In genomic region chr1:1355376-1355775, GRCh38 we compare ENCODE assay signal across 8 cellular contexts. TPM values are rescaled to one million over a fixed set of nuclear protein-coding genes. Genes with fewer than 3 reads are reported as not detected.
DNase-seq lines count a peak whose midpoint lies in the region; ATAC-seq and TF ChIP-seq lines count a peak whose summit lies in the region.

No MANE protein-coding gene starts in this region.

- H3K27me3 Mint-ChIP-seq in natural killer cell treated with Interleukin-12 subunit alpha and Interleukin-12 subunit beta and Interleukin-15 and Interleukin-18, amount 100 ng/mL, for 72 hours, result peaks cover under 1 to 9% of the 10 kb centered on the region in 2 donors

- no peaks in the 10 kb centered on the region for H3K9me3 ChIP-seq in colonic mucosa

- H3K4me3 ChIP-seq in colonic mucosa, result peak overlapping the region; percentile 8

- H3K27ac Mint-ChIP-seq in natural killer cell treated with Interleukin-12 subunit alpha and Interleukin-12 subunit beta and Interleukin-15 and Interleukin-18, amount 100 ng/mL, for 72 hours, result no peak overlapping the region

- ATAC-seq in natural killer cell treated with Interleukin-12 subunit alpha and Interleukin-12 subunit beta and Interleukin-15 and Interleukin-18, amount 100 ng/mL, for 72 hours, result peak; percentile 29 to 52
- no peak for ATAC-seq in HG03378 (IDR thresholded peaks at IDR 0.05; ENCODE audit: unreplicated experiment)
- no peak for ATAC-seq in HG03108 (IDR thresholded peaks at IDR 0.05; ENCODE audit: unreplicated experiment)
- no peak for ATAC-seq in HG03280 (IDR thresholded peaks at IDR 0.05; ENCODE audit: unreplicated experiment)

- TF ChIP-seq RAD21 in Ishikawa (IDR thresholded peaks at IDR 0.05; ENCODE audit: low read depth), result no peak

- H3K9ac ChIP-seq in colonic mucosa (ENCODE audit: low read depth in 2 of 2, low read length in 2 of 2), result no peak overlapping the region

- no peak for TF ChIP-seq CTCF in colonic mucosa (IDR thresholded peaks at IDR 0.05)

- H3K36me3 Mint-ChIP-seq in natural killer cell treated with Interleukin-12 subunit alpha and Interleukin-12 subunit beta and Interleukin-15 and Interleukin-18, amount 100 ng/mL, for 72 hours, result no peaks in the 10 kb centered on the region

- intact Hi-C loops in colonic mucosa (cut with DNase I), result no loop called here

- peaks cover 30% of the 10 kb centered on the region for H3K27me3 ChIP-seq in colonic mucosa

- TF ChIP-seq EP300 in Ishikawa (IDR thresholded peaks at IDR 0.05; ENCODE audit: borderline replicate concordance), result no peak

- peaks cover 0 to 10% of the 10 kb centered on the region in 2 donors for H3K4me1 Mint-ChIP-seq in natural killer cell treated with Interleukin-12 subunit alpha and Interleukin-12 subunit beta and Interleukin-15 and Interleukin-18, amount 100 ng/mL, for 72 hours (ENCODE audit: low read depth in 2 of 2)

- no peak overlapping the region for H3K27ac ChIP-seq in colonic mucosa

- DNase-seq in AG20443 (ENCODE audit: low spot score), result peak; percentile 35
- no peak for DNase-seq in colonic mucosa
- DNase-seq in natural killer cell treated with Interleukin-12 subunit alpha and Interleukin-12 subunit beta and Interleukin-15 and Interleukin-18, amount 100 ng/mL, for 72 hours (ENCODE audit: low spot score), result no peak
- no peak for DNase-seq in putamen (ENCODE audit: low spot score)

- H3K4me3 Mint-ChIP-seq in natural killer cell treated with Interleukin-12 subunit alpha and Interleukin-12 subunit beta and Interleukin-15 and Interleukin-18, amount 100 ng/mL, for 72 hours, result no peak overlapping the region

- H3K9me3 Mint-ChIP-seq in natural killer cell treated with Interleukin-12 subunit alpha and Interleukin-12 subunit beta and Interleukin-15 and Interleukin-18, amount 100 ng/mL, for 72 hours, result no peaks in the 10 kb centered on the region

- no peaks in the 10 kb centered on the region for H3K4me1 ChIP-seq in colonic mucosa

- no peaks in the 10 kb centered on the region for H3K36me3 ChIP-seq in colonic mucosa

TF ChIP-seq in Ishikawa, 13 proteins besides CTCF, POLR2A, EP300 and RAD21:
- TF ChIP-seq NFIC (IDR thresholded peaks at IDR 0.05) (no peak), TEAD4 (IDR thresholded peaks at IDR 0.05) (no peak), MAX (IDR thresholded peaks at IDR 0.05) (peak; percentile 82), FOXM1 (IDR thresholded peaks at IDR 0.05; ENCODE audit: borderline replicate concordance, low read depth) (no peak), REST (IDR thresholded peaks at IDR 0.05; ENCODE audit: low read depth) (no peak)

RNA-seq across cellular contexts. Expression of gene MXRA8, which starts 3.0 kb away (rescaled TPM):
- total RNA-seq in colonic mucosa, result 10 to 100 TPM in 1 of 2 donors, 1 to 10 TPM in 1; 5.9 to 14.0 TPM
- total RNA-seq in natural killer cell treated with Interleukin-12 subunit alpha and Interleukin-12 subunit beta and Interleukin-15 and Interleukin-18, amount 100 ng/mL, for 72 hours, result not detected

RNA-seq across cellular contexts. Expression of gene DVL1, which starts 6.2 kb away (rescaled TPM):
- 10 to 100 TPM; 49.9 to 71.3 TPM for total RNA-seq in colonic mucosa
- 10 to 100 TPM; 29.4 to 66.5 TPM for total RNA-seq in natural killer cell treated with Interleukin-12 subunit alpha and Interleukin-12 subunit beta and Interleukin-15 and Interleukin-18, amount 100 ng/mL, for 72 hours

RNA-seq across cellular contexts. Expression of gene AURKAIP1, which starts 19.6 kb away (rescaled TPM):
- total RNA-seq in colonic mucosa, result 100 to 1,000 TPM; 179 to 332 TPM
- total RNA-seq in natural killer cell treated with Interleukin-12 subunit alpha and Interleukin-12 subunit beta and Interleukin-15 and Interleukin-18, amount 100 ng/mL, for 72 hours, result 100 to 1,000 TPM; 106 to 216 TPM

RNA-seq across cellular contexts. Expression of gene TAS1R3, which starts 24.3 kb away (rescaled TPM):
- total RNA-seq in colonic mucosa, result under 1 TPM; 0.24 to 0.57 TPM
- under 1 TPM; 0.81 to 0.89 TPM for total RNA-seq in natural killer cell treated with Interleukin-12 subunit alpha and Interleukin-12 subunit beta and Interleukin-15 and Interleukin-18, amount 100 ng/mL, for 72 hours

RNA-seq across cellular contexts. Expression of gene CPTP, which starts 30.8 kb away (rescaled TPM):
- 10 to 100 TPM; 45.4 to 60.2 TPM for total RNA-seq in colonic mucosa
- 10 to 100 TPM; 15.7 to 20.1 TPM for total RNA-seq in natural killer cell treated with Interleukin-12 subunit alpha and Interleukin-12 subunit beta and Interleukin-15 and Interleukin-18, amount 100 ng/mL, for 72 hours

Comparison
In these comparisons a context has a peak if more than half of its experiments do, and no peak if none do; other contexts are left out.
1. ATAC-seq: peak in natural killer cell treated with Interleukin-12 subunit alpha and Interleukin-12 subunit beta and Interleukin-15 and Interleukin-18, amount 100 ng/mL, for 72 hours (2 of 2); none in HG03378 (single experiment), HG03108 (single experiment) and HG03280 (single experiment).
2. RNA of gene MXRA8, which starts 3.0 kb away (total RNA-seq): 5.9 to 14.0 TPM in colonic mucosa; not detected in natural killer cell treated with Interleukin-12 subunit alpha and Interleukin-12 subunit beta and Interleukin-15 and Interleukin-18, amount 100 ng/mL, for 72 hours; every median in the first group is over 4 times any median in the second.